ENCODE assay signal across 35 cellular contexts in genomic region chr1:239228451-239228850, GRCh38.
"Had no signal": no experiment of that assay in that cellular context is flagged by ENCODE, and none has a peak within 500 bp of the region (broad histone marks: within the 10 kb centered on the region; RNA-seq: fewer than 3 reads in every experiment).

No MANE protein-coding gene starts in this region.

- H2AFZ ChIP-seq: PC-9 had no signal

- ATAC-seq: activated T-cell treated with anti-CD3 and anti-CD28 coated beads, Interleukin-2, amount 50 U/mL, for 72 hours; activated T-helper 17 cell treated with anti-CD3 and anti-CD28 coated beads, Interleukin-2, amount 50 U/mL, for 72 hours had no signal

- H3K9ac ChIP-seq: KMS-11 had no signal

- H3K27me3 ChIP-seq: brain microvascular endothelial cell had no signal

- H3K27me3 Mint-ChIP-seq: activated CD4-positive, alpha-beta memory T cell treated with anti-CD3 and anti-CD28 coated beads, Interleukin-2, amount 10 ng/mL, durations not matched to agents 7 days and 5 days; activated naive CD8-positive, alpha-beta T cell treated with anti-CD3 and anti-CD28 coated beads for 36 hours; activated T-helper 17 cell treated with anti-CD3 and anti-CD28 coated beads, Interleukin-2, amount 50 U/mL, for 72 hours had no signal

- FAIRE-seq: RCC 7860 had no signal

- H3K36me3 ChIP-seq: brain microvascular endothelial cell, WERI-Rb-1 had no signal

- H3K27ac Mint-ChIP-seq: activated CD4-positive, alpha-beta memory T cell treated with anti-CD3 and anti-CD28 coated beads, Interleukin-2, amount 10 ng/mL, durations not matched to agents 7 days and 5 days; activated naive CD8-positive, alpha-beta T cell treated with anti-CD3 and anti-CD28 coated beads for 36 hours; activated T-cell treated with anti-CD3 and anti-CD28 coated beads, Interleukin-2, amount 50 U/mL, for 72 hours; activated T-helper 17 cell treated with anti-CD3 and anti-CD28 coated beads, Interleukin-2, amount 50 U/mL, for 72 hours had no signal

- H3K4me2 ChIP-seq: KMS-11, PC-9 had no signal

- H3K4me3 Mint-ChIP-seq: activated CD4-positive, alpha-beta memory T cell treated with anti-CD3 and anti-CD28 coated beads, Interleukin-2, amount 10 ng/mL, durations not matched to agents 7 days and 5 days; activated naive CD8-positive, alpha-beta T cell treated with anti-CD3 and anti-CD28 coated beads for 36 hours; activated T-cell treated with anti-CD3 and anti-CD28 coated beads, Interleukin-2, amount 50 U/mL, for 72 hours; activated T-helper 17 cell treated with anti-CD3 and anti-CD28 coated beads, Interleukin-2, amount 50 U/mL, for 72 hours had no signal

- H3K4me3 ChIP-seq: PC-9 had no signal

- H3K4me1 Mint-ChIP-seq: activated CD4-positive, alpha-beta memory T cell treated with anti-CD3 and anti-CD28 coated beads, Interleukin-2, amount 10 ng/mL, durations not matched to agents 7 days and 5 days; activated naive CD8-positive, alpha-beta T cell treated with anti-CD3 and anti-CD28 coated beads for 36 hours; activated T-helper 17 cell treated with anti-CD3 and anti-CD28 coated beads, Interleukin-2, amount 50 U/mL, for 72 hours had no signal

- H3K27ac ChIP-seq: brain microvascular endothelial cell, KMS-11, PC-9, RWPE1, WERI-Rb-1 had no signal

- DNase-seq: activated CD4-positive, alpha-beta memory T cell treated with anti-CD3 and anti-CD28 coated beads, Interleukin-2, amount 10 ng/mL, durations not matched to agents 7 days and 5 days; activated CD4-positive, alpha-beta T cell treated with anti-CD3 and anti-CD28 coated beads for 1 hour; activated CD4-positive, alpha-beta T cell treated with anti-CD3 and anti-CD28 coated beads for 48 hours; activated CD4-positive, CD25-positive, alpha-beta regulatory T cell; activated effector memory CD4-positive, alpha-beta T cell treated with anti-CD3 and anti-CD28 coated beads, Interleukin-2, amount 50 U/mL, for 16 hours; activated naive CD4-positive, alpha-beta T cell; activated naive CD4-positive, alpha-beta T cell treated with anti-CD3 and anti-CD28 coated beads, Interleukin-2, amount 50 U/mL, for 16 hours; activated naive CD8-positive, alpha-beta T cell treated with anti-CD3 and anti-CD28 coated beads for 36 hours; activated T-cell treated with anti-CD3 and anti-CD28 coated beads, Interleukin-2, amount 50 U/mL, for 1 hour; activated T-cell treated with anti-CD3 and anti-CD28 coated beads, Interleukin-2, amount 50 U/mL, for 72 hours; amniotic stem cell; aorta; brain microvascular endothelial cell; MM.1S; MV-4-11; NCI-H1092; NCI-H1436 treated with DMSO at 0.1 percent for 48 hours; NCI-H1694 treated with DMSO at 0.1 percent for 48 hours; NCI-H2029; NCI-H2171; NCI-H510A; NCI-H526; NCI-H748 treated with DMSO at 0.1 percent for 48 hours; NK-92 treated with Interleukin-12 subunit alpha and Interleukin-12 subunit beta, amount 100 ng/mL, for 24 hours; PC-9; Right ventricle myocardium superior; SW 1271; T-helper 1 cell; T-helper 2 cell; T-helper 9 cell; WERI-Rb-1 had no signal
